1 cellular context compared by ENCODE assay signal in genomic region chr6:105952326-105952725, GRCh38.
TF ChIP-seq lines count a peak whose summit lies in the region.

No MANE protein-coding gene starts in this region.

TF ChIP-seq in SK-N-SH, 30 proteins besides CTCF, POLR2A, EP300 and RAD21 (continued from another document):
- TF ChIP-seq RCOR1 (IDR thresholded peaks at IDR 0.05; ENCODE audit: low read length) (no peak), GATA2 (CRISPR knock-in tag; IDR thresholded peaks at IDR 0.05) (no peak), ELF1 (IDR thresholded peaks at IDR 0.05) (no peak), CHD2 (IDR thresholded peaks at IDR 0.05; ENCODE audit: low read length, partially characterized antibody) (no peak), REST (IDR thresholded peaks at IDR 0.05; ENCODE audit: low read depth, low read length) (no peak), TAF1 (IDR thresholded peaks at IDR 0.05; ENCODE audit: borderline replicate concordance, low read depth, low read length) (no peak), USF1 (IDR thresholded peaks at IDR 0.05; ENCODE audit: borderline replicate concordance, low read depth) (no peak), TCF12 (IDR thresholded peaks at IDR 0.05) (no peak), IRF3 (IDR thresholded peaks at IDR 0.05; ENCODE audit: low read depth, low read length) (no peak)
